28 cellular contexts compared by ENCODE assay signal in the genomic region with DNA sequence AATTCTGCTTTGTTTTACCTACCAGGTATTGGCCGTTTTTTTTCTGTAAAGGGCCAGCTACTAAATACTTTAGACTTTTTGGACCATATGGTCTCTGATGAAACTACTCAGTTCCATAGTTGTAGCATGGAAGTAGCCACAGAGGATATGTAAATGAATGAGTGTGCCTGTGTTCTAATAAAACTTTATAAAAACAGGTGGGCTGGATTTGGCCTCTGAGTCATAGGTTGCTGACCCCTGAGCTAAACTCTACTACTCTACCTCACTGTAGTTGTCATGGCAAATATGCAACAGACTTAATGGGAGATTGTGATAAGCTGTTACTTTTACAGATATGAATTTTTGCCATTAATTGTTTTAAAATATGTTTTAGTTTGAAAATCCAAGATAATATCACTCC.
"Had no signal": no experiment of that assay in that cellular context is flagged by ENCODE, and none has a peak within 500 bp of the region (broad histone marks: within the 10 kb centered on the region; RNA-seq: fewer than 3 reads in every experiment).

No MANE protein-coding gene starts in this region.

- H3K27me3 ChIP-seq: adrenal gland, breast epithelium had no signal

- H3K27ac ChIP-seq: adrenal gland, breast epithelium, SK-N-MC, VCaP had no signal

- ATAC-seq: activated CD4-positive, alpha-beta T cell treated with anti-CD3 and anti-CD28 coated beads for 36 hours; activated T-helper 17 cell treated with anti-CD3 and anti-CD28 coated beads, Interleukin-2, amount 50 U/mL, for 72 hours; PC-3 had no signal

- H3K9me3 ChIP-seq: adrenal gland had no signal

- H3K4me3 ChIP-seq: adrenal gland, breast epithelium, SK-N-MC had no signal

- H3K36me3 ChIP-seq: breast epithelium had no signal

- DNase-seq: activated CD4-positive, alpha-beta memory T cell treated with anti-CD3 and anti-CD28 coated beads, Interleukin-2, amount 10 ng/mL, durations not matched to agents 7 days and 5 days; activated CD4-positive, alpha-beta T cell treated with anti-CD3 and anti-CD28 coated beads for 36 hours; activated CD4-positive, alpha-beta T cell treated with anti-CD3 and anti-CD28 coated beads, Interleukin-2, amount 50 U/mL, for 1 hour; activated CD4-positive, CD25-positive, alpha-beta regulatory T cell; activated gamma-delta T cell; activated naive CD4-positive, alpha-beta T cell treated with anti-CD3 and anti-CD28 coated beads, Interleukin-2, amount 10 ng/mL, durations not matched to agents 7 days and 5 days; activated naive CD8-positive, alpha-beta T cell treated with anti-CD3 and anti-CD28 coated beads, Interleukin-2, amount 10 ng/mL, durations not matched to agents 7 days and 5 days; activated T-cell treated with anti-CD3 and anti-CD28 coated beads for 4 hours; activated T-cell treated with anti-CD3 and anti-CD28 coated beads, Interleukin-2, amount 50 U/mL, for 48 hours; adrenal gland; aorta; caudate nucleus; Kasumi-1; NCI-H1092; NCI-H1417; NCI-H1930; NCI-H2171 treated with DMSO at 0.1 percent for 48 hours; NCI-H345; NCI-H510A; NCI-H526 treated with DMSO at 0.1 percent for 48 hours; NCI-H82; NK-92 treated with Interleukin-12 subunit alpha and Interleukin-12 subunit beta, amount 100 ng/mL, for 24 hours; PC-3; T-helper 1 cell had no signal
